In genomic region chr5:58357121-58357520, GRCh38 we compare ENCODE assay signal across 21 cellular contexts.
"Had no signal": no experiment of that assay in that cellular context is flagged by ENCODE, and none has a peak within 500 bp of the region (broad histone marks: within the 10 kb centered on the region; RNA-seq: fewer than 3 reads in every experiment).

No MANE protein-coding gene starts in this region.

- H3K4me3 ChIP-seq: gastrocnemius medialis, heart right ventricle, pancreas, sigmoid colon, transverse colon, vagina had no signal

- FAIRE-seq: endothelial cell of umbilical vein, islet of Langerhans, pancreas had no signal

- H3K27ac ChIP-seq: gastrocnemius medialis, heart right ventricle, pancreas, sigmoid colon, transverse colon, vagina had no signal

- H3K9me3 ChIP-seq: gastrocnemius medialis, heart right ventricle, pancreas, sigmoid colon, transverse colon, vagina had no signal

- H3K4me1 ChIP-seq: gastrocnemius medialis, heart right ventricle, pancreas, sigmoid colon, transverse colon, vagina had no signal

- H3K27me3 ChIP-seq: gastrocnemius medialis, heart right ventricle, pancreas, sigmoid colon, transverse colon, vagina had no signal

- DNase-seq: activated B cell treated with CpG ODN at 0.5 μM for 24 hours; activated CD4-positive, alpha-beta T cell treated with anti-CD3 and anti-CD28 coated beads for 48 hours; activated CD8-positive, alpha-beta T cell treated with anti-CD3 and anti-CD28 coated beads for 36 hours; activated gamma-delta T cell; activated T-cell treated with anti-CD3 and anti-CD28 coated beads, Interleukin-2, amount 50 U/mL, for 48 hours; central memory CD4-positive, alpha-beta T cell; effector CD8-positive, alpha-beta T cell; gastrocnemius medialis; heart right ventricle; naive thymus-derived CD4-positive, alpha-beta T cell; pancreas; sigmoid colon; stimulated activated CD4-positive, alpha-beta T cell treated with anti-CD3 and anti-CD28 coated beads, Interleukin-4, amount 100 ng/mL, for 1 hour; stimulated activated naive CD4-positive, alpha-beta T cell treated with Interleukin-2 at 50 U/mL for 16 hours; substantia nigra; T-helper 17 cell; transverse colon had no signal

- ATAC-seq: activated CD8-positive, alpha-beta T cell treated with anti-CD3 and anti-CD28 coated beads for 36 hours; activated naive CD4-positive, alpha-beta T cell treated with anti-CD3 and anti-CD28 coated beads, Interleukin-2, amount 50 U/mL, for 72 hours; gastrocnemius medialis; heart right ventricle; naive thymus-derived CD4-positive, alpha-beta T cell; pancreas; T-helper 17 cell had no signal

- H3K36me3 ChIP-seq: gastrocnemius medialis, heart right ventricle, pancreas, sigmoid colon, transverse colon, vagina had no signal
